Comparison of ENCODE assay signal across 36 cellular contexts in genomic region chr2:124091721-124092120, GRCh38.
"Had no signal": no experiment of that assay in that cellular context is flagged by ENCODE, and none has a peak within 500 bp of the region (broad histone marks: within the 10 kb centered on the region; RNA-seq: fewer than 3 reads in every experiment).

No MANE protein-coding gene starts in this region.

- H3K36me3 ChIP-seq: adrenal gland, esophagus muscularis mucosa, gastroesophageal sphincter, heart right ventricle, WERI-Rb-1 had no signal

- H3K27me3 ChIP-seq: adrenal gland, body of pancreas, esophagus muscularis mucosa, heart right ventricle had no signal

- H3K4me1 Mint-ChIP-seq: activated CD4-positive, alpha-beta T cell treated with anti-CD3 and anti-CD28 coated beads for 36 hours; activated CD8-positive, alpha-beta memory T cell treated with anti-CD3 and anti-CD28 coated beads, Interleukin-2, amount 10 ng/mL, durations not matched to agents 7 days and 5 days; activated naive CD4-positive, alpha-beta T cell treated with anti-CD3 and anti-CD28 coated beads, Interleukin-2, amount 50 U/mL, for 24 hours; activated naive CD8-positive, alpha-beta T cell treated with anti-CD3 and anti-CD28 coated beads for 36 hours; activated naive CD8-positive, alpha-beta T cell treated with anti-CD3 and anti-CD28 coated beads, Interleukin-2, amount 50 U/mL, for 24 hours; T-helper 17 cell had no signal

- H3K9me3 ChIP-seq: adrenal gland, body of pancreas, gastroesophageal sphincter had no signal

- H3K4me3 Mint-ChIP-seq: activated CD4-positive, alpha-beta T cell treated with anti-CD3 and anti-CD28 coated beads for 36 hours; activated CD8-positive, alpha-beta memory T cell treated with anti-CD3 and anti-CD28 coated beads, Interleukin-2, amount 10 ng/mL, durations not matched to agents 7 days and 5 days; activated CD8-positive, alpha-beta T cell treated with anti-CD3 and anti-CD28 coated beads for 36 hours; activated naive CD4-positive, alpha-beta T cell treated with anti-CD3 and anti-CD28 coated beads for 36 hours; activated naive CD4-positive, alpha-beta T cell treated with anti-CD3 and anti-CD28 coated beads, Interleukin-2, amount 50 U/mL, for 24 hours; activated naive CD8-positive, alpha-beta T cell treated with anti-CD3 and anti-CD28 coated beads for 36 hours; activated naive CD8-positive, alpha-beta T cell treated with anti-CD3 and anti-CD28 coated beads, Interleukin-2, amount 50 U/mL, for 24 hours; activated T-helper 1 cell treated with anti-CD3 and anti-CD28 coated beads, Interleukin-12 subunit alpha, Interleukin-12 subunit beta, Interleukin-2, Interleukin-4 antibody, amounts not matched to agents 30 ng/mL and 10 ng/mL and 1 ng/mL, durations not matched to agents 14 hours and 24 hours and 36 hours; effector memory CD8-positive, alpha-beta T cell; T-helper 17 cell; T-helper 2 cell treated with Interferon-gamma antibody and Interleukin-4, amounts not matched to agents 5 μg/mL and 100 μg/mL, for 36 hours had no signal

- H3K9me3 Mint-ChIP-seq: activated T-helper 1 cell treated with anti-CD3 and anti-CD28 coated beads, Interleukin-12 subunit alpha, Interleukin-12 subunit beta, Interleukin-2, Interleukin-4 antibody, amounts not matched to agents 30 ng/mL and 10 ng/mL and 1 ng/mL, durations not matched to agents 14 hours and 24 hours and 36 hours had no signal

- DNase-seq: activated CD4-positive, alpha-beta T cell treated with anti-CD3 and anti-CD28 coated beads for 36 hours; activated CD4-positive, alpha-beta T cell treated with anti-CD3 and anti-CD28 coated beads, Interleukin-2, amount 50 U/mL, for 1 hour; activated CD4-positive, alpha-beta T cell treated with anti-CD3 and anti-CD28 coated beads, Interleukin-2, amount 50 U/mL, for 48 hours; activated CD4-positive, CD25-positive, alpha-beta regulatory T cell; activated CD4-positive, CD25-positive, alpha-beta regulatory T cell treated with anti-CD3 and anti-CD28 coated beads, Interleukin-2, amount 50 U/mL, for 72 hours; activated CD8-positive, alpha-beta memory T cell treated with anti-CD3 and anti-CD28 coated beads, Interleukin-2, amount 10 ng/mL, durations not matched to agents 7 days and 5 days; activated CD8-positive, alpha-beta memory T cell treated with anti-CD3 and anti-CD28 coated beads, Interleukin-2, amount 50 U/mL, for 4 hours; activated CD8-positive, alpha-beta T cell treated with anti-CD3 and anti-CD28 coated beads for 36 hours; activated effector memory CD4-positive, alpha-beta T cell treated with anti-CD3 and anti-CD28 coated beads, Interleukin-2, amount 50 U/mL, for 16 hours; activated naive CD4-positive, alpha-beta T cell treated with anti-CD3 and anti-CD28 coated beads for 36 hours; activated naive CD8-positive, alpha-beta T cell treated with anti-CD3 and anti-CD28 coated beads for 36 hours; activated naive CD8-positive, alpha-beta T cell treated with anti-CD3 and anti-CD28 coated beads, Interleukin-2, amount 50 U/mL, for 24 hours; activated T-cell treated with anti-CD3 and anti-CD28 coated beads, Interleukin-2, amount 50 U/mL, for 1 hour; activated T-cell treated with anti-CD3 and anti-CD28 coated beads, Interleukin-2, amount 50 U/mL, for 48 hours; adrenal gland; amygdala; aorta; body of pancreas; caudate nucleus; cortex of kidney; dermis blood vessel endothelial cell; effector CD4-positive, alpha-beta T cell; effector memory CD8-positive, alpha-beta T cell; erythroblast; foreskin melanocyte; heart right ventricle; T-helper 1 cell; T-helper 17 cell; T1000; WERI-Rb-1 had no signal

- H3K4me3 ChIP-seq: adrenal gland, body of pancreas, esophagus muscularis mucosa, gastroesophageal sphincter, heart right ventricle had no signal

- H3K27me3 Mint-ChIP-seq: activated CD4-positive, alpha-beta T cell treated with anti-CD3 and anti-CD28 coated beads for 36 hours; activated CD8-positive, alpha-beta memory T cell treated with anti-CD3 and anti-CD28 coated beads, Interleukin-2, amount 10 ng/mL, durations not matched to agents 7 days and 5 days; activated CD8-positive, alpha-beta T cell treated with anti-CD3 and anti-CD28 coated beads for 36 hours; activated naive CD4-positive, alpha-beta T cell treated with anti-CD3 and anti-CD28 coated beads, Interleukin-2, amount 50 U/mL, for 24 hours; activated naive CD8-positive, alpha-beta T cell treated with anti-CD3 and anti-CD28 coated beads for 36 hours; activated naive CD8-positive, alpha-beta T cell treated with anti-CD3 and anti-CD28 coated beads, Interleukin-2, amount 50 U/mL, for 24 hours; effector memory CD8-positive, alpha-beta T cell; T-helper 17 cell had no signal

- H3K4me1 ChIP-seq: adrenal gland, esophagus muscularis mucosa, gastroesophageal sphincter, heart right ventricle had no signal

- H3K27ac Mint-ChIP-seq: activated CD4-positive, alpha-beta T cell treated with anti-CD3 and anti-CD28 coated beads for 36 hours; activated CD8-positive, alpha-beta memory T cell treated with anti-CD3 and anti-CD28 coated beads, Interleukin-2, amount 10 ng/mL, durations not matched to agents 7 days and 5 days; activated CD8-positive, alpha-beta T cell treated with anti-CD3 and anti-CD28 coated beads for 36 hours; activated naive CD4-positive, alpha-beta T cell treated with anti-CD3 and anti-CD28 coated beads for 36 hours; activated naive CD4-positive, alpha-beta T cell treated with anti-CD3 and anti-CD28 coated beads, Interleukin-2, amount 50 U/mL, for 24 hours; activated naive CD8-positive, alpha-beta T cell treated with anti-CD3 and anti-CD28 coated beads for 36 hours; activated naive CD8-positive, alpha-beta T cell treated with anti-CD3 and anti-CD28 coated beads, Interleukin-2, amount 50 U/mL, for 24 hours; activated T-helper 1 cell treated with anti-CD3 and anti-CD28 coated beads, Interleukin-12 subunit alpha, Interleukin-12 subunit beta, Interleukin-2, Interleukin-4 antibody, amounts not matched to agents 30 ng/mL and 10 ng/mL and 1 ng/mL, durations not matched to agents 14 hours and 24 hours and 36 hours; activated T-helper 2 cell treated with anti-CD3 and anti-CD28 coated beads, Interferon-gamma antibody, Interleukin-2, Interleukin-4, amounts not matched to agents 10 μg/mL and 5 μg/mL and 100 μg/mL, durations not matched to agents 14 hours and 24 hours and 36 hours; effector memory CD8-positive, alpha-beta T cell; T-helper 17 cell; T-helper 2 cell treated with Interferon-gamma antibody and Interleukin-4, amounts not matched to agents 5 μg/mL and 100 μg/mL, for 36 hours had no signal

- H3K36me3 Mint-ChIP-seq: activated CD8-positive, alpha-beta memory T cell treated with anti-CD3 and anti-CD28 coated beads, Interleukin-2, amount 10 ng/mL, durations not matched to agents 7 days and 5 days; activated naive CD4-positive, alpha-beta T cell treated with anti-CD3 and anti-CD28 coated beads, Interleukin-2, amount 50 U/mL, for 24 hours; activated naive CD8-positive, alpha-beta T cell treated with anti-CD3 and anti-CD28 coated beads for 36 hours had no signal

- ATAC-seq: activated CD4-positive, alpha-beta T cell treated with anti-CD3 and anti-CD28 coated beads for 36 hours; activated CD8-positive, alpha-beta memory T cell treated with anti-CD3 and anti-CD28 coated beads, Interleukin-2, amount 10 ng/mL, durations not matched to agents 7 days and 5 days; activated CD8-positive, alpha-beta T cell treated with anti-CD3 and anti-CD28 coated beads for 36 hours; activated naive CD8-positive, alpha-beta T cell treated with anti-CD3 and anti-CD28 coated beads, Interleukin-2, amount 50 U/mL, for 24 hours; body of pancreas; effector memory CD8-positive, alpha-beta T cell; gastroesophageal sphincter; heart right ventricle; T-helper 17 cell had no signal

- H3K27ac ChIP-seq: adrenal gland, body of pancreas, esophagus muscularis mucosa, gastroesophageal sphincter, heart right ventricle, WERI-Rb-1 had no signal
